Comparison of ENCODE assay signal across 20 cellular contexts in genomic region chr6:165939047-165939446, GRCh38.
"Had no signal": no experiment of that assay in that cellular context is flagged by ENCODE, and none has a peak within 500 bp of the region (broad histone marks: within the 10 kb centered on the region; RNA-seq: fewer than 3 reads in every experiment).

No MANE protein-coding gene starts in this region.

- H3K36me3 ChIP-seq: esophagus squamous epithelium, gastrocnemius medialis, heart right ventricle, left lung, lower lobe of right lung had no signal

- H3K27me3 ChIP-seq: esophagus squamous epithelium, gastrocnemius medialis, left lung had no signal

- H3K9me3 ChIP-seq: esophagus squamous epithelium, gastrocnemius medialis, left lung, lower lobe of right lung had no signal

- H3K27ac ChIP-seq: epithelial cell of prostate, esophagus squamous epithelium, gastrocnemius medialis, heart right ventricle, left lung, lower lobe of right lung had no signal

- DNase-seq: cortex of kidney; effector CD8-positive, alpha-beta T cell; effector memory CD8-positive, alpha-beta T cell; endodermal cell; erythroblast; esophagus squamous epithelium; foreskin fibroblast; foreskin melanocyte; gastrocnemius medialis; glutamatergic neuron; head of caudate nucleus; heart right ventricle; hippocampal formation; left cardiac atrium; left lung; left ventricle myocardium superior; lower lobe of right lung; mesendoderm; midbrain had no signal

- H3K4me3 ChIP-seq: esophagus squamous epithelium, gastrocnemius medialis, heart right ventricle, left lung, lower lobe of right lung had no signal

- H3K4me1 ChIP-seq: esophagus squamous epithelium, gastrocnemius medialis, heart right ventricle, left lung, lower lobe of right lung had no signal
